In genomic region chr5:171907731-171908343, GRCh38 we compare ENCODE assay signal across 8 cellular contexts.
A peak's percentile ranks its signal among the peaks of the same experiment; 100 is the strongest.
DNase-seq lines count a peak whose midpoint lies in the region; ATAC-seq and TF ChIP-seq lines count a peak whose summit lies in the region.

No MANE protein-coding gene starts in this region.

- no peaks in the 10 kb centered on the region for H3K27me3 Mint-ChIP-seq in CD4-positive, CD25-positive, alpha-beta regulatory T cell
- no peaks in the 10 kb centered on the region for H3K27me3 Mint-ChIP-seq in progenitor cell of endocrine pancreas

- peak; percentile 74 to 77 for ATAC-seq in CD4-positive, CD25-positive, alpha-beta regulatory T cell (ENCODE audit: low read depth in 2 of 2)
- ATAC-seq in GM18520 (IDR thresholded peaks at IDR 0.05; ENCODE audit: unreplicated experiment), result peak; percentile 47
- peak; percentile 74 for ATAC-seq in HG03280 (IDR thresholded peaks at IDR 0.05; ENCODE audit: unreplicated experiment)
- ATAC-seq in GM18519 (IDR thresholded peaks at IDR 0.05; ENCODE audit: low FRiP score, unreplicated experiment), result no peak

- no peak overlapping the region for H3K27ac ChIP-seq in CD4-positive, CD25-positive, alpha-beta regulatory T cell (ENCODE audit: insufficient read depth, low read length, poor library complexity, severe bottlenecking)

- peak overlapping the region in 2 of 4 donors; percentile 31 to 68 for H3K4me3 Mint-ChIP-seq in CD4-positive, CD25-positive, alpha-beta regulatory T cell
- H3K4me3 Mint-ChIP-seq in progenitor cell of endocrine pancreas (ENCODE audit: low read depth), result no peak overlapping the region

- peak; percentile 88 for TF ChIP-seq CTCF in progenitor cell of endocrine pancreas (IDR thresholded peaks at IDR 0.05; ENCODE audit: unreplicated experiment)

- no peaks in the 10 kb centered on the region for H3K27me3 ChIP-seq in CD4-positive, CD25-positive, alpha-beta regulatory T cell (ENCODE audit: control insufficient read depth, insufficient read depth, low read length)
- no peaks in the 10 kb centered on the region for H3K27me3 ChIP-seq in NT2/D1 (ENCODE audit: insufficient read depth, insufficient read length)

- H3K9me3 Mint-ChIP-seq in CD4-positive, CD25-positive, alpha-beta regulatory T cell, result no peaks in the 10 kb centered on the region
- no peaks in the 10 kb centered on the region for H3K9me3 Mint-ChIP-seq in progenitor cell of endocrine pancreas (ENCODE audit: low read depth)

- H3K36me3 ChIP-seq in CD4-positive, CD25-positive, alpha-beta regulatory T cell (ENCODE audit: control insufficient read depth, insufficient read depth, low read length), result peaks cover 5% of the 10 kb centered on the region
- H3K36me3 ChIP-seq in NT2/D1 (ENCODE audit: insufficient read depth, insufficient read length, low read length), result peaks cover 10% of the 10 kb centered on the region

- H3K27ac Mint-ChIP-seq in CD4-positive, CD25-positive, alpha-beta regulatory T cell, result no peak overlapping the region
- H3K27ac Mint-ChIP-seq in progenitor cell of endocrine pancreas, result no peak overlapping the region

- H3K9ac ChIP-seq in NT2/D1 (ENCODE audit: insufficient read length, low read depth), result no peak overlapping the region

- peaks cover 11% of the 10 kb centered on the region for H3K36me3 Mint-ChIP-seq in CD4-positive, CD25-positive, alpha-beta regulatory T cell
- peaks cover 2% of the 10 kb centered on the region for H3K36me3 Mint-ChIP-seq in progenitor cell of endocrine pancreas (ENCODE audit: insufficient read depth)

- peak; percentile 20 to 77 (median 54) for DNase-seq in CD4-positive, CD25-positive, alpha-beta regulatory T cell
- DNase-seq in NT2/D1 (ENCODE audit: low read depth, low spot score), result peak; percentile 44
- peak; percentile 27 for DNase-seq in activated gamma-delta T cell treated with anti-CD3 and anti-CD28 coated beads, Interleukin-2, amount 50 U/mL, for 16 hours (ENCODE audit: low read depth)
- DNase-seq in globus pallidus (ENCODE audit: low spot score), result peak; percentile 46
- peak; percentile 36 for DNase-seq in progenitor cell of endocrine pancreas (ENCODE audit: low spot score, unreplicated experiment)

- no peak overlapping the region for H3K4me3 ChIP-seq in CD4-positive, CD25-positive, alpha-beta regulatory T cell (ENCODE audit: low read depth, low read length)
- no peak overlapping the region for H3K4me3 ChIP-seq in NT2/D1 (ENCODE audit: insufficient read length, low read depth)

- H3K4me1 Mint-ChIP-seq in CD4-positive, CD25-positive, alpha-beta regulatory T cell, result peaks cover 30 to 52% (median 44%) of the 10 kb centered on the region in 4 donors
- peaks cover 4% of the 10 kb centered on the region for H3K4me1 Mint-ChIP-seq in progenitor cell of endocrine pancreas (ENCODE audit: low read depth)

- peaks cover 29% of the 10 kb centered on the region for H3K4me1 ChIP-seq in CD4-positive, CD25-positive, alpha-beta regulatory T cell (ENCODE audit: control insufficient read depth, insufficient read depth, low read length, poor library complexity, severe bottlenecking)
- peaks cover 4% of the 10 kb centered on the region for H3K4me1 ChIP-seq in NT2/D1 (ENCODE audit: insufficient read depth, insufficient read length)

- no peaks in the 10 kb centered on the region for H3K9me3 ChIP-seq in CD4-positive, CD25-positive, alpha-beta regulatory T cell (ENCODE audit: control insufficient read depth in 2 of 2, low read length in 2 of 2)
- H3K9me3 ChIP-seq in NT2/D1 (ENCODE audit: insufficient read depth, low read length), result no peaks in the 10 kb centered on the region
